Comparison of ENCODE assay signal across 8 cellular contexts in the genomic region with DNA sequence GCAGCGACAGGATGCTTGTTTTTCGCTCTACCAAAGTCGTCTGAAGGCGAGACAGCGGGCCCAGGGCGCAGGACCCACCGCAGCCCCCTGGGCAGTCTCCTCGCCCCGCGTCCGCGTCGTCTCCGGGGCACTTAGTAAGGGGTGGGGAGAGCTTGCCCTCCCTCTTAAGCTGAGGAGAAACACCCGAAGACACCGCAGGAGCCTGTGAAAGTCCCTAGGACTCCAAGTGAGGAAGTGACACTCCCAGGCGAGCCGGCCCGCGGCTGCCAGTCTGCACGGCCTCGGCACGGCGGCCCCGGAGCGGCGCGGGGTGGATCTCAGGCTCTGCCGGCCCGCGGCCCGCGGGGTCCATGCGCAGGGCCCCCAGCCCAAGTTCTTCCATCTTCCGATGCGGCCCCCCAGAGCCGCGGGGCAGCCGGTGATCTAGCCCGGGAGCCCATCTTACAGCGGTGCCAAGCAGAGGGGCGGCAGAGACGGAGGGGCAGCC. TPM values are rescaled to one million over a fixed set of nuclear protein-coding genes. Genes with fewer than 3 reads are reported as not detected.
DNase-seq lines count a peak whose midpoint lies in the region; ATAC-seq and TF ChIP-seq lines count a peak whose summit lies in the region.

No MANE protein-coding gene starts in this region.

- H3K4me1 ChIP-seq in right atrium auricular region (peaks cover 0 to 51% of the 10 kb centered on the region in 2 donors), skeletal muscle satellite cell (ENCODE audit: control insufficient read depth, insufficient read depth, low read length) (peaks cover 23% of the 10 kb centered on the region)

- in situ Hi-C loops in ACHN (cut with HindIII; ENCODE audit: low pct_ligation_motif_present, low pct_unique_long_range_greater_than_20kb, low sequenced_read_pairs): no loop called here

- H3K4me3 Mint-ChIP-seq in activated naive CD4-positive, alpha-beta T cell treated with anti-CD3 and anti-CD28 coated beads, Interleukin-2, amount 10 ng/mL, durations not matched to agents 7 days and 5 days: peak overlapping the region; percentile 83

- H3K4me3 ChIP-seq in right atrium auricular region: peak overlapping the region; percentile 81 to 89
- H3K4me3 ChIP-seq in skeletal muscle satellite cell (ENCODE audit: low read length): peak overlapping the region; percentile 87

- peak overlapping the region; percentile 96 for H3K9ac ChIP-seq in skeletal muscle satellite cell (ENCODE audit: low read depth, low read length)

- peak overlapping the region; percentile 85 for H3K27ac Mint-ChIP-seq in activated naive CD4-positive, alpha-beta T cell treated with anti-CD3 and anti-CD28 coated beads, Interleukin-2, amount 10 ng/mL, durations not matched to agents 7 days and 5 days

- H3K27me3 ChIP-seq in right atrium auricular region (no peaks in the 10 kb centered on the region), skeletal muscle satellite cell (ENCODE audit: control insufficient read depth, insufficient read depth, low read length) (no peaks in the 10 kb centered on the region)

- H3K9me3 Mint-ChIP-seq in activated naive CD4-positive, alpha-beta T cell treated with anti-CD3 and anti-CD28 coated beads, Interleukin-2, amount 10 ng/mL, durations not matched to agents 7 days and 5 days: no peaks in the 10 kb centered on the region

- TF ChIP-seq CTCF in right atrium auricular region (IDR thresholded peaks at IDR 0.05): no peak

- DNase-seq in ACHN: peak; percentile 19
- DNase-seq in RPMI8226: peak; percentile 60
- DNase-seq in activated naive CD4-positive, alpha-beta T cell treated with anti-CD3 and anti-CD28 coated beads, Interleukin-2, amount 10 ng/mL, durations not matched to agents 7 days and 5 days: peak; percentile 66
- peak; percentile 77 for DNase-seq in right atrium auricular region (ENCODE audit: low spot score)
- DNase-seq in NCI-H128 (lab: John Stamatoyannopoulos, UW; ENCODE audit: unreplicated experiment): no peak

- H3K36me3 Mint-ChIP-seq in activated naive CD4-positive, alpha-beta T cell treated with anti-CD3 and anti-CD28 coated beads, Interleukin-2, amount 10 ng/mL, durations not matched to agents 7 days and 5 days: no peaks in the 10 kb centered on the region

- H3K4me1 Mint-ChIP-seq in activated naive CD4-positive, alpha-beta T cell treated with anti-CD3 and anti-CD28 coated beads, Interleukin-2, amount 10 ng/mL, durations not matched to agents 7 days and 5 days: peaks cover 48% of the 10 kb centered on the region

- H3K9me3 ChIP-seq in right atrium auricular region (no peaks in the 10 kb centered on the region), skeletal muscle satellite cell (replicated peaks; ENCODE audit: low read length) (no peaks in the 10 kb centered on the region)

- H3K27me3 Mint-ChIP-seq in activated naive CD4-positive, alpha-beta T cell treated with anti-CD3 and anti-CD28 coated beads, Interleukin-2, amount 10 ng/mL, durations not matched to agents 7 days and 5 days: peaks cover 46% of the 10 kb centered on the region

- ATAC-seq in GM18868 (IDR thresholded peaks at IDR 0.05; ENCODE audit: unreplicated experiment) (peak; percentile 74), HG03064 (IDR thresholded peaks at IDR 0.05; ENCODE audit: low read depth, unreplicated experiment) (peak; percentile 65)

- CTCF ChIA-PET in activated naive CD4-positive, alpha-beta T cell treated with anti-CD3 and anti-CD28 coated beads, Interleukin-2, amount 10 ng/mL, durations not matched to agents 7 days and 5 days (lab: Charles Lee): interaction anchor here (1.3 kb wide), 1 partner anchor 54 kb away, joined by 3 read pairs; a partner anchor contains a TSS

- no peaks in the 10 kb centered on the region for H3K36me3 ChIP-seq in right atrium auricular region
- H3K36me3 ChIP-seq in skeletal muscle satellite cell (ENCODE audit: insufficient read depth, low read length): peaks cover 13% of the 10 kb centered on the region

- peak overlapping the region; percentile 97 to 99 for H3K27ac ChIP-seq in right atrium auricular region

- peak overlapping the region; percentile 81 for H3K4me2 ChIP-seq in skeletal muscle satellite cell (ENCODE audit: low read length)

RNA-seq across cellular contexts. Expression of a gene that starts 0.3 kb away (rescaled TPM):
- 10 to 100 TPM; 29.9 to 33.1 TPM for total RNA-seq in right atrium auricular region
- total RNA-seq in skeletal muscle satellite cell (2012; rRNA removed): 5.9 and 6.1 TPM in 2 replicates

RNA-seq across cellular contexts. Expression of a gene that starts 53.8 kb away (rescaled TPM):
- 10 to 100 TPM; 15.6 to 16.4 TPM for total RNA-seq in right atrium auricular region
- total RNA-seq in skeletal muscle satellite cell (2012; rRNA removed): 15.5 and 16.2 TPM in 2 replicates
